In genomic region chr19:47110521-47111080, GRCh38 we compare ENCODE assay signal across 8 cellular contexts. TPM values are rescaled to one million over a fixed set of nuclear protein-coding genes. Genes with fewer than 3 reads are reported as not detected.
DNase-seq lines count a peak whose midpoint lies in the region; ATAC-seq and TF ChIP-seq lines count a peak whose summit lies in the region.

No MANE protein-coding gene starts in this region.

- no peaks in the 10 kb centered on the region for H3K36me3 ChIP-seq in left ventricle myocardium inferior

- H3K4me1 ChIP-seq in left ventricle myocardium inferior, result peaks cover 76% of the 10 kb centered on the region

- peaks cover 45% of the 10 kb centered on the region for H3K36me3 Mint-ChIP-seq in activated CD4-positive, alpha-beta T cell treated with anti-CD3 and anti-CD28 coated beads, Interleukin-2, amount 10 ng/mL, durations not matched to agents 24 days and 14 days (ENCODE audit: low read depth)
- peaks cover 16% of the 10 kb centered on the region for H3K36me3 Mint-ChIP-seq in nephron progenitor cell (ENCODE audit: low read depth)

- intact Hi-C loops in left ventricle myocardium inferior (cut with micrococcal nuclease), result no loop called here
- intact Hi-C loops in Right ventricle myocardium inferior (cut with DNase I), result loop anchor here (5.0 kb wide), 3 partner anchors 33 to 248 kb away; partner anchors contain the start of genes ARHGAP35 and TMEM160
- intact Hi-C loops in activated CD4-positive, alpha-beta T cell treated with anti-CD3 and anti-CD28 coated beads, Interleukin-2, amount 10 ng/mL, durations not matched to agents 24 days and 14 days (cut with micrococcal nuclease), result loop anchor here (5.0 kb wide), 2 partner anchors 323 to 508 kb away; partner anchors contain the start of genes CALM3 and SLC1A5

- peak overlapping the region; percentile 95 for H3K4me3 ChIP-seq in left ventricle myocardium inferior

- peak overlapping the region; percentile 100 for H3K27ac ChIP-seq in left ventricle myocardium inferior (replicated peaks)

- no peaks in the 10 kb centered on the region for H3K9me3 ChIP-seq in left ventricle myocardium inferior (replicated peaks)

- H3K4me3 Mint-ChIP-seq in activated CD4-positive, alpha-beta T cell treated with anti-CD3 and anti-CD28 coated beads, Interleukin-2, amount 10 ng/mL, durations not matched to agents 24 days and 14 days, result peak overlapping the region; percentile 96
- H3K4me3 Mint-ChIP-seq in nephron progenitor cell, result peak overlapping the region; percentile 91

- no peaks in the 10 kb centered on the region for H3K9me3 Mint-ChIP-seq in activated CD4-positive, alpha-beta T cell treated with anti-CD3 and anti-CD28 coated beads, Interleukin-2, amount 10 ng/mL, durations not matched to agents 24 days and 14 days
- no peaks in the 10 kb centered on the region for H3K9me3 Mint-ChIP-seq in nephron progenitor cell

- H3K4me1 Mint-ChIP-seq in activated CD4-positive, alpha-beta T cell treated with anti-CD3 and anti-CD28 coated beads, Interleukin-2, amount 10 ng/mL, durations not matched to agents 24 days and 14 days, result peaks cover 57% of the 10 kb centered on the region
- H3K4me1 Mint-ChIP-seq in nephron progenitor cell, result peaks cover 67% of the 10 kb centered on the region

- ATAC-seq in Right ventricle myocardium inferior (no peak), GM21737 (IDR thresholded peaks at IDR 0.05; ENCODE audit: unreplicated experiment) (no peak), HG03095 (IDR thresholded peaks at IDR 0.05; ENCODE audit: unreplicated experiment) (no peak)

- TF ChIP-seq CTCF in left ventricle myocardium inferior (IDR thresholded peaks at IDR 0.05; ENCODE audit: borderline replicate concordance), result no peak
- no peak for TF ChIP-seq CTCF in nephron progenitor cell (IDR thresholded peaks at IDR 0.05)

- no peaks in the 10 kb centered on the region for H3K27me3 ChIP-seq in left ventricle myocardium inferior (ENCODE audit: low read depth)

- DNase-seq in left ventricle myocardium inferior (no peak), Right ventricle myocardium inferior (ENCODE audit: missing footprints) (no peak), nephron progenitor cell (no peak), AG08396 (ENCODE audit: low spot score) (no peak)
- DNase-seq in activated CD4-positive, alpha-beta T cell treated with anti-CD3 and anti-CD28 coated beads, Interleukin-2, amount 10 ng/mL, durations not matched to agents 24 days and 14 days, result peak; percentile 81
- peak; percentile 42 for DNase-seq in effector CD4-positive, alpha-beta T cell

- H3K27ac Mint-ChIP-seq in activated CD4-positive, alpha-beta T cell treated with anti-CD3 and anti-CD28 coated beads, Interleukin-2, amount 10 ng/mL, durations not matched to agents 24 days and 14 days, result peak overlapping the region; percentile 100
- H3K27ac Mint-ChIP-seq in nephron progenitor cell, result peak overlapping the region; percentile 97

- H3K27me3 Mint-ChIP-seq in activated CD4-positive, alpha-beta T cell treated with anti-CD3 and anti-CD28 coated beads, Interleukin-2, amount 10 ng/mL, durations not matched to agents 24 days and 14 days, result no peaks in the 10 kb centered on the region
- H3K27me3 Mint-ChIP-seq in nephron progenitor cell (ENCODE audit: low read depth, poor library complexity), result no peaks in the 10 kb centered on the region

RNA-seq across cellular contexts. Expression of gene ZC3H4, which starts 3.0 kb away (rescaled TPM):
- total RNA-seq in left ventricle myocardium inferior (22.1 TPM), Right ventricle myocardium inferior (20.5 TPM)
- total RNA-seq in activated CD4-positive, alpha-beta T cell treated with anti-CD3 and anti-CD28 coated beads, Interleukin-2, amount 10 ng/mL, durations not matched to agents 24 days and 14 days, result 97.3 and 103 TPM in 2 replicates

RNA-seq across cellular contexts. Expression of gene SAE1, which starts 20.0 kb away (rescaled TPM):
- total RNA-seq in left ventricle myocardium inferior (42.5 TPM), Right ventricle myocardium inferior (45.1 TPM)
- 147 and 151 TPM in 2 replicates for total RNA-seq in activated CD4-positive, alpha-beta T cell treated with anti-CD3 and anti-CD28 coated beads, Interleukin-2, amount 10 ng/mL, durations not matched to agents 24 days and 14 days

Comparison
In these comparisons a context has a peak if more than half of its experiments do, and no peak if none do; other contexts are left out.
1. DNase-seq: peak in activated CD4-positive, alpha-beta T cell treated with anti-CD3 and anti-CD28 coated beads, Interleukin-2, amount 10 ng/mL, durations not matched to agents 24 days and 14 days (single experiment) and effector CD4-positive, alpha-beta T cell (single experiment); none in left ventricle myocardium inferior (single experiment), Right ventricle myocardium inferior (single experiment), nephron progenitor cell (single experiment) and AG08396 (single experiment).